In the genomic region with DNA sequence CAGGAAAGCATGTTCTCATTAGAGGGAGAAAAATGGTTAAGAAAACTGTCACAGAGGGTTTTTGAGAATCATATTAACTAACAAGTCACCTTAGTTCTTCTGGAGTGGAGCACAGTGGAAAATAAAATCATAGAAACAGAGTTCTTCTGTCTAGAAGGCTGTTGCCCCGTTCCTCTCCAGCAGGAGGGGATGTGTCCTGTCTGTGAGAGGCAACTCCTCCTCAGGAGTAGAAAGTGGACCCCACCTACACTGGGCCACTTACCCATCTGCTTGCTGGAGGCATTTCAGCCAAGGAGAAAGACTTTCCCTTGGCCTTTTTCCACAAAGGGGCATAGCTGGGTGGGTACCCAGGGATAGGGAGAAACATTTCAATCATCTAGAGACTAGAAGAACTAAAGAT, we compare ENCODE assay signal across 8 cellular contexts.
DNase-seq lines count a peak whose midpoint lies in the region; ATAC-seq, FAIRE-seq and TF ChIP-seq lines count a peak whose summit lies in the region.

No MANE protein-coding gene starts in this region.

- FAIRE-seq in GM12892 (lab: Jason Lieb, UNC) = no peak

- H3K9me3 Mint-ChIP-seq in stimulated activated effector memory CD8-positive, alpha-beta T cell treated with anti-CD3 and anti-CD28 coated beads, Interleukin-12 subunit alpha, Interleukin-12 subunit beta, amount 100 ng/mL, for 72 hours = no peaks in the 10 kb centered on the region

- H3K4me1 Mint-ChIP-seq in stimulated activated effector memory CD8-positive, alpha-beta T cell treated with anti-CD3 and anti-CD28 coated beads, Interleukin-12 subunit alpha, Interleukin-12 subunit beta, amount 100 ng/mL, for 72 hours = no peaks in the 10 kb centered on the region

- H3K4me3 Mint-ChIP-seq in stimulated activated effector memory CD8-positive, alpha-beta T cell treated with anti-CD3 and anti-CD28 coated beads, Interleukin-12 subunit alpha, Interleukin-12 subunit beta, amount 100 ng/mL, for 72 hours = no peak overlapping the region

- POLR2A ChIA-PET in AG04450 (lab: Yijun Ruan, JAX) = no interaction called here

- H3K4me1 ChIP-seq in effector memory CD4-positive, alpha-beta T cell (ENCODE audit: control insufficient read depth, insufficient read depth, low read length, poor library complexity, severe bottlenecking) = no peaks in the 10 kb centered on the region

- H3K27ac Mint-ChIP-seq in stimulated activated effector memory CD8-positive, alpha-beta T cell treated with anti-CD3 and anti-CD28 coated beads, Interleukin-12 subunit alpha, Interleukin-12 subunit beta, amount 100 ng/mL, for 72 hours = no peak overlapping the region

- no peaks in the 10 kb centered on the region for H3K36me3 ChIP-seq in effector memory CD4-positive, alpha-beta T cell (ENCODE audit: control insufficient read depth, insufficient read depth, low read length)

- no peaks in the 10 kb centered on the region for H3K9me3 ChIP-seq in AG04450 (ENCODE audit: control insufficient read depth, insufficient read depth, low read length)
- H3K9me3 ChIP-seq in effector memory CD4-positive, alpha-beta T cell (ENCODE audit: control insufficient read depth, low read length) = no peaks in the 10 kb centered on the region

- H3K4me3 ChIP-seq in AG04450 (ENCODE audit: low read depth, low read length) = no peak overlapping the region
- H3K4me3 ChIP-seq in effector memory CD4-positive, alpha-beta T cell (ENCODE audit: insufficient read depth, low read depth, low read length, poor library complexity, severe bottlenecking) = no peak overlapping the region

- no peaks in the 10 kb centered on the region for H3K36me3 Mint-ChIP-seq in stimulated activated effector memory CD8-positive, alpha-beta T cell treated with anti-CD3 and anti-CD28 coated beads, Interleukin-12 subunit alpha, Interleukin-12 subunit beta, amount 100 ng/mL, for 72 hours

- ATAC-seq in HG03039 (IDR thresholded peaks at IDR 0.05; ENCODE audit: unreplicated experiment) (peak; percentile 59), SK-N-SH treated with all-trans-retinoic acid at 6 μM for 48 hours (peak; percentile 63), HG02973 (IDR thresholded peaks at IDR 0.05; ENCODE audit: unreplicated experiment) (no peak)
- ATAC-seq in stimulated activated effector memory CD8-positive, alpha-beta T cell treated with anti-CD3 and anti-CD28 coated beads, Interleukin-12 subunit alpha, Interleukin-12 subunit beta, amount 100 ng/mL, for 72 hours = peak; percentile 65

- H3K27me3 ChIP-seq in AG04450 (ENCODE audit: control insufficient read depth, insufficient read depth, low read length) = peaks cover 6% of the 10 kb centered on the region
- H3K27me3 ChIP-seq in effector memory CD4-positive, alpha-beta T cell (replicated peaks; ENCODE audit: control insufficient read depth, insufficient read depth, low read length, poor library complexity, severe bottlenecking) = no peaks in the 10 kb centered on the region

- TF ChIP-seq CTCF in AG04450 (IDR thresholded peaks at IDR 0.05; ENCODE audit: low read depth, low read length) = peak; percentile 71

- TF ChIP-seq POLR2A in GM12892 (IDR thresholded peaks at IDR 0.05; ENCODE audit: low read depth, low read length) = no peak

- no peak overlapping the region for H3K27ac ChIP-seq in AG04450 (ENCODE audit: low read depth, low read length)
- H3K27ac ChIP-seq in effector memory CD4-positive, alpha-beta T cell (ENCODE audit: insufficient read depth, low read length, poor library complexity, severe bottlenecking) = no peak overlapping the region

- CTCF ChIA-PET in AG04450 (lab: Charles Lee) = interaction anchor here (0.6 to 3.8 kb wide), 14 partner anchors 8 to 738 kb away, joined by 3 to 54 read pairs (median 8); no protein-coding TSS in a partner anchor

- DNase-seq in AG04450 (ENCODE audit: low read depth, low spot score) = no peak
- DNase-seq in GM12892 (ENCODE audit: insufficient read length) = peak; percentile 6
- peak in 2 of 3 donors; percentile 9 to 14 for DNase-seq in effector memory CD4-positive, alpha-beta T cell
- DNase-seq in stimulated activated effector memory CD8-positive, alpha-beta T cell treated with anti-CD3 and anti-CD28 coated beads, Interleukin-12 subunit alpha, Interleukin-12 subunit beta, amount 100 ng/mL, for 72 hours (ENCODE audit: low spot score in 2 of 2) = no peak
- DNase-seq in activated CD4-positive, CD25-positive, alpha-beta regulatory T cell (lab: John Stamatoyannopoulos, UW) = no peak

TF ChIP-seq in SK-N-SH treated with all-trans-retinoic acid at 6 μM for 48 hours, 23 proteins besides CTCF, POLR2A, EP300 and RAD21:
- TF ChIP-seq, protein P1, sequence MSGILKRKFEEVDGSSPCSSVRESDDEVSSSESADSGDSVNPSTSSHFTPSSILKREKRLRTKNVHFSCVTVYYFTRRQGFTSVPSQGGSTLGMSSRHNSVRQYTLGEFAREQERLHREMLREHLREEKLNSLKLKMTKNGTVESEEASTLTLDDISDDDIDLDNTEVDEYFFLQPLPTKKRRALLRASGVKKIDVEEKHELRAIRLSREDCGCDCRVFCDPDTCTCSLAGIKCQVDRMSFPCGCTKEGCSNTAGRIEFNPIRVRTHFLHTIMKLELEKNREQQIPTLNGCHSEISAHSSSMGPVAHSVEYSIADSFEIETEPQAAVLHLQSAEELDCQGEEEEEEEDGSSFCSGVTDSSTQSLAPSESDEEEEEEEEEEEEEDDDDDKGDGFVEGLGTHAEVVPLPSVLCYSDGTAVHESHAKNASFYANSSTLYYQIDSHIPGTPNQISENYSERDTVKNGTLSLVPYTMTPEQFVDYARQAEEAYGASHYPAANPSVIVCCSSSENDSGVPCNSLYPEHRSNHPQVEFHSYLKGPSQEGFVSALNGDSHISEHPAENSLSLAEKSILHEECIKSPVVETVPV (CRISPR knock-in tag; IDR thresholded peaks at IDR 0.05) = no peak
- no peak for TF ChIP-seq ZNF70 (CRISPR knock-in tag; IDR thresholded peaks at IDR 0.05)
- no peak for TF ChIP-seq SNAI2 (CRISPR knock-in tag; IDR thresholded peaks at IDR 0.05)
TF ChIP-seq in SK-N-SH treated with all-trans-retinoic acid at 6 μM for 48 hours: peak in this region for 0.

Comparison
In these comparisons a context has a peak if more than half of its experiments do, and no peak if none do; other contexts are left out.
1. DNase-seq: peak in GM12892 (single experiment) and effector memory CD4-positive, alpha-beta T cell (2 of 3); none in AG04450 (single experiment), stimulated activated effector memory CD8-positive, alpha-beta T cell treated with anti-CD3 and anti-CD28 coated beads, Interleukin-12 subunit alpha, Interleukin-12 subunit beta, amount 100 ng/mL, for 72 hours (0 of 2) and activated CD4-positive, CD25-positive, alpha-beta regulatory T cell (0 of 4).